ENCODE assay signal across 1 cellular context in the genomic region with DNA sequence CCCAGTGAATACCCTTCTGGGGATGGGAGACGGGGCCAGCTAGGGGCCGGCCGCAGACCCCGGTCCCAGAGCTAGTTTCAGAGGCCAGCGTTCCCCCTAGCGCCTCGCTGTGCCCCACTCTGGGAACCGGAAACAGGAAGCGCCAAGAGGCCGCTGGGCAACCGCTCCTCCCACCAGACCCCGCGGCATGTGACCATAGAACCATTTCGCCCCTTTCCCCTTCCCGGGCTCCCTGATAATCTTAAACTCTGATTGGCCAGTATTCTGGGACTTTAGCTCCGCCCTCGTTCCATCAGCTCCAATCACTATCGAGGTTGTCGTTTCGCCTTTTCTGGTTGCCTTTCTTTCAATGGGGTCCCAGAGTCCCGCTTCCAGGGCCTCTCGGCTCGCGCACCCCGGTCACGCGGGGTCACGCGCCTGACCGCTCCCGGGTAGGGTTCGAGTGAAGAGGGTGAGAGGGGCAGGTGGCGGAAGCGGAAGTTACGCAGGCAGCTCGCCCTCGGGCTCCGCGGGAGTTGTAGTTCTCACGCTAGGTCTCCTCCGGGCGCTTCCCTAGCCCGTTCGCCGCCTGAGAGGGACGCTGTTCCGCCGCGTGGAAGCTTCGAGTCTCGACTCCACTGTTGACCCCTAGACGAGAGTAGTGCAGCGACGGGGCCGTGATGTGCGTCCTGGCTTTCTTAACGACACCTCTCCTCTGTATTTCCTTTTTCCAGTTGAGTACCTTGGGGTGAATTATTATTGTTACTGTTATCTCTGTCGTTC.
TF ChIP-seq lines count a peak whose summit lies in the region.

A gene (minus strand): TSS at position 121 of the 762 bp plus-strand sequence. CDS start 3,241 bp downstream, outside the sequence.

TF ChIP-seq in HepG2, 621 proteins besides CTCF, POLR2A, EP300 and RAD21 (continued from another document and continues in another):
- TF ChIP-seq, protein P1, sequence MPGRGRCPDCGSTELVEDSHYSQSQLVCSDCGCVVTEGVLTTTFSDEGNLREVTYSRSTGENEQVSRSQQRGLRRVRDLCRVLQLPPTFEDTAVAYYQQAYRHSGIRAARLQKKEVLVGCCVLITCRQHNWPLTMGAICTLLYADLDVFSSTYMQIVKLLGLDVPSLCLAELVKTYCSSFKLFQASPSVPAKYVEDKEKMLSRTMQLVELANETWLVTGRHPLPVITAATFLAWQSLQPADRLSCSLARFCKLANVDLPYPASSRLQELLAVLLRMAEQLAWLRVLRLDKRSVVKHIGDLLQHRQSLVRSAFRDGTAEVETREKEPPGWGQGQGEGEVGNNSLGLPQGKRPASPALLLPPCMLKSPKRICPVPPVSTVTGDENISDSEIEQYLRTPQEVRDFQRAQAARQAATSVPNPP (CRISPR knock-in tag; IDR thresholded peaks at IDR 0.05) = peak; percentile 83; the same call in 1 of the 2 replicates
- TF ChIP-seq, protein P2, sequence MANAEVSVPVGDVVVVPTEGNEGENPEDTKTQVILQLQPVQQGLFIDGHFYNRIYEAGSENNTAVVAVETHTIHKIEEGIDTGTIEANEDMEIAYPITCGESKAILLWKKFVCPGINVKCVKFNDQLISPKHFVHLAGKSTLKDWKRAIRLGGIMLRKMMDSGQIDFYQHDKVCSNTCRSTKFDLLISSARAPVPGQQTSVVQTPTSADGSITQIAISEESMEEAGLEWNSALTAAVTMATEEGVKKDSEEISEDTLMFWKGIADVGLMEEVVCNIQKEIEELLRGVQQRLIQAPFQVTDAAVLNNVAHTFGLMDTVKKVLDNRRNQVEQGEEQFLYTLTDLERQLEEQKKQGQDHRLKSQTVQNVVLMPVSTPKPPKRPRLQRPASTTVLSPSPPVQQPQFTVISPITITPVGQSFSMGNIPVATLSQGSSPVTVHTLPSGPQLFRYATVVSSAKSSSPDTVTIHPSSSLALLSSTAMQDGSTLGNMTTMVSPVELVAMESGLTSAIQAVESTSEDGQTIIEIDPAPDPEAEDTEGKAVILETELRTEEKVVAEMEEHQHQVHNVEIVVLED (CRISPR knock-in tag; IDR thresholded peaks at IDR 0.05; ENCODE audit: borderline replicate concordance) = peak; percentile 78
- TF ChIP-seq, protein P3, sequence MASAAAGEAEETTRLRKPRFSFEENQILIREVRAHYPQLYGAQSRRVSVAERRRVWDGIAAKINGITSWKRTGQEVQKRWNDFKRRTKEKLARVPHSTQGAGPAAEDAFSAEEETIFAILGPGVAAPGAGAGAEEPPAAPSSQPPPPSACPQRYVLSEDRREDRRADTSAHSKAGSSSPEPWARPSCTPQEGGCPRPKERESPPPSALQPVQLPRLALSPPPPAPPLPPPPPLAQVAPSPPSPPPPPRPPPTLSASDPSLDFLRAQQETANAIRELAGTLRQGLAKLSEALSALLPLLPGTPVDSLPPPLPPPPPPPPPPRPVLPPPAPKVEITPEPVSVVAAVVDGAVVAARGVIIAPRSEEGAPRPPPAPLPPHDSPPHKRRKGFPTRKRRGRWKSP (CRISPR knock-in tag; IDR thresholded peaks at IDR 0.05) = peak; percentile 82
- TF ChIP-seq, protein P4, sequence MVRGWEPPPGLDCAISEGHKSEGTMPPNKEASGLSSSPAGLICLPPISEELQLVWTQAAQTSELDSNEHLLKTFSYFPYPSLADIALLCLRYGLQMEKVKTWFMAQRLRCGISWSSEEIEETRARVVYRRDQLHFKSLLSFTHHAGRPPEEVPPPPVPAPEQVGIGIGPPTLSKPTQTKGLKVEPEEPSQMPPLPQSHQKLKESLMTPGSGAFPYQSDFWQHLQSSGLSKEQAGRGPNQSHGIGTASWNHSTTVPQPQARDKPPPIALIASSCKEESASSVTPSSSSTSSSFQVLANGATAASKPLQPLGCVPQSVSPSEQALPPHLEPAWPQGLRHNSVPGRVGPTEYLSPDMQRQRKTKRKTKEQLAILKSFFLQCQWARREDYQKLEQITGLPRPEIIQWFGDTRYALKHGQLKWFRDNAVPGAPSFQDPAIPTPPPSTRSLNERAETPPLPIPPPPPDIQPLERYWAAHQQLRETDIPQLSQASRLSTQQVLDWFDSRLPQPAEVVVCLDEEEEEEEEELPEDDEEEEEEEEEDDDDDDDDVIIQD (CRISPR knock-in tag; IDR thresholded peaks at IDR 0.05; ENCODE audit: low read depth) = peak; percentile 78; the same call in 1 of the 2 replicates
- TF ChIP-seq ETV6 (CRISPR knock-in tag; conservative IDR thresholded peaks at IDR 0.05) (peak; percentile 22; the same call in 1 of the 2 replicates), JUN (CRISPR knock-in tag; IDR thresholded peaks at IDR 0.05) (no peak), ZNF160 (CRISPR knock-in tag; IDR thresholded peaks at IDR 0.05) (0 out of 2 replicates have a peak, but pooled peaks have one; percentile 66), NAIF1 (CRISPR knock-in tag; IDR thresholded peaks at IDR 0.05; ENCODE audit: borderline replicate concordance) (peak; percentile 75; the same call in 1 of the 2 replicates), ZNF724P (CRISPR knock-in tag; IDR thresholded peaks at IDR 0.05; ENCODE audit: borderline replicate concordance) (0 out of 2 replicates have a peak, but pooled peaks have one; percentile 21), SUZ12 (IDR thresholded peaks at IDR 0.05; ENCODE audit: low read depth, low read length) (peak; percentile 69), RBAK (CRISPR knock-in tag; IDR thresholded peaks at IDR 0.05) (0 out of 2 replicates have a peak, but pooled peaks have one; percentile 16), ISX (CRISPR knock-in tag; conservative IDR thresholded peaks at IDR 0.05) (0 out of 2 replicates have a peak, but pooled peaks have one; percentile 55), ZSCAN22 (CRISPR knock-in tag; IDR thresholded peaks at IDR 0.05) (0 out of 2 replicates have a peak, but pooled peaks have one; percentile 17), SAP130 (CRISPR knock-in tag; IDR thresholded peaks at IDR 0.05; ENCODE audit: low read depth) (peak; percentile 88), SETDB1 (CRISPR knock-in tag; IDR thresholded peaks at IDR 0.05; ENCODE audit: borderline replicate concordance) (no peak), ZKSCAN8 (CRISPR knock-in tag; IDR thresholded peaks at IDR 0.05; ENCODE audit: borderline replicate concordance) (no peak), ZFX (CRISPR knock-in tag; IDR thresholded peaks at IDR 0.05; ENCODE audit: low read depth) (peak; percentile 66), ZNF264 (CRISPR knock-in tag; IDR thresholded peaks at IDR 0.05) (peak; percentile 65; the same call in 1 of the 2 replicates), ZNF33B (CRISPR knock-in tag; IDR thresholded peaks at IDR 0.05) (peak; percentile 32; the same call in 1 of the 2 replicates), CREM (IDR thresholded peaks at IDR 0.05) (peak; percentile 98), CREM (CRISPR knock-in tag; IDR thresholded peaks at IDR 0.05) (peak; percentile 32; the same call in 1 of the 2 replicates), RCOR2 (CRISPR knock-in tag; IDR thresholded peaks at IDR 0.05) (peak; percentile 24; the same call in 1 of the 2 replicates), SMAD1 (CRISPR knock-in tag; IDR thresholded peaks at IDR 0.05; ENCODE audit: borderline replicate concordance, low read depth) (0 out of 2 replicates have a peak, but pooled peaks have one; percentile 83), AGO1 (IDR thresholded peaks at IDR 0.05; ENCODE audit: low read depth, low read length, poor library complexity, severe bottlenecking) (peak; percentile 68), TP53 (CRISPR knock-in tag; conservative IDR thresholded peaks at IDR 0.05) (no peak), NFYB (CRISPR knock-in tag; IDR thresholded peaks at IDR 0.05) (peak; percentile 72), ZNF12 (CRISPR knock-in tag; IDR thresholded peaks at IDR 0.05) (peak; percentile 64; the same call in 1 of the 2 replicates), HHEX (CRISPR knock-in tag; IDR thresholded peaks at IDR 0.05) (no peak), ZNF616 (CRISPR knock-in tag; IDR thresholded peaks at IDR 0.05; ENCODE audit: low read depth) (no peak; the same call in 1 of the 2 replicates), RARA (CRISPR knock-in tag; IDR thresholded peaks at IDR 0.05) (peak; percentile 59), REPIN1 (CRISPR knock-in tag; IDR thresholded peaks at IDR 0.05; ENCODE audit: borderline replicate concordance, low read depth) (peak; percentile 99), NFYC (CRISPR knock-in tag; IDR thresholded peaks at IDR 0.05) (peak; percentile 78), SOX5 (CRISPR knock-in tag; IDR thresholded peaks at IDR 0.05; ENCODE audit: borderline replicate concordance) (0 out of 2 replicates have a peak, but pooled peaks have one; percentile 53), TARDBP (CRISPR knock-in tag; IDR thresholded peaks at IDR 0.05) (peak; percentile 58; the same call in 1 of the 2 replicates), ATRX (CRISPR knock-in tag; IDR thresholded peaks at IDR 0.05; ENCODE audit: borderline replicate concordance) (no peak), FOXC1 (CRISPR knock-in tag; IDR thresholded peaks at IDR 0.05; ENCODE audit: borderline replicate concordance) (peak; percentile 46; the same call in 1 of the 2 replicates), AGO2 (optimal IDR thresholded peaks at IDR 0.05; ENCODE audit: low read depth, low read length) (no peak), NRL (CRISPR knock-in tag; IDR thresholded peaks at IDR 0.05; ENCODE audit: borderline replicate concordance) (peak; percentile 34), ZNF10 (CRISPR knock-in tag; IDR thresholded peaks at IDR 0.05; ENCODE audit: borderline replicate concordance, low read depth) (no peak)
- TF ChIP-seq, protein P5, sequence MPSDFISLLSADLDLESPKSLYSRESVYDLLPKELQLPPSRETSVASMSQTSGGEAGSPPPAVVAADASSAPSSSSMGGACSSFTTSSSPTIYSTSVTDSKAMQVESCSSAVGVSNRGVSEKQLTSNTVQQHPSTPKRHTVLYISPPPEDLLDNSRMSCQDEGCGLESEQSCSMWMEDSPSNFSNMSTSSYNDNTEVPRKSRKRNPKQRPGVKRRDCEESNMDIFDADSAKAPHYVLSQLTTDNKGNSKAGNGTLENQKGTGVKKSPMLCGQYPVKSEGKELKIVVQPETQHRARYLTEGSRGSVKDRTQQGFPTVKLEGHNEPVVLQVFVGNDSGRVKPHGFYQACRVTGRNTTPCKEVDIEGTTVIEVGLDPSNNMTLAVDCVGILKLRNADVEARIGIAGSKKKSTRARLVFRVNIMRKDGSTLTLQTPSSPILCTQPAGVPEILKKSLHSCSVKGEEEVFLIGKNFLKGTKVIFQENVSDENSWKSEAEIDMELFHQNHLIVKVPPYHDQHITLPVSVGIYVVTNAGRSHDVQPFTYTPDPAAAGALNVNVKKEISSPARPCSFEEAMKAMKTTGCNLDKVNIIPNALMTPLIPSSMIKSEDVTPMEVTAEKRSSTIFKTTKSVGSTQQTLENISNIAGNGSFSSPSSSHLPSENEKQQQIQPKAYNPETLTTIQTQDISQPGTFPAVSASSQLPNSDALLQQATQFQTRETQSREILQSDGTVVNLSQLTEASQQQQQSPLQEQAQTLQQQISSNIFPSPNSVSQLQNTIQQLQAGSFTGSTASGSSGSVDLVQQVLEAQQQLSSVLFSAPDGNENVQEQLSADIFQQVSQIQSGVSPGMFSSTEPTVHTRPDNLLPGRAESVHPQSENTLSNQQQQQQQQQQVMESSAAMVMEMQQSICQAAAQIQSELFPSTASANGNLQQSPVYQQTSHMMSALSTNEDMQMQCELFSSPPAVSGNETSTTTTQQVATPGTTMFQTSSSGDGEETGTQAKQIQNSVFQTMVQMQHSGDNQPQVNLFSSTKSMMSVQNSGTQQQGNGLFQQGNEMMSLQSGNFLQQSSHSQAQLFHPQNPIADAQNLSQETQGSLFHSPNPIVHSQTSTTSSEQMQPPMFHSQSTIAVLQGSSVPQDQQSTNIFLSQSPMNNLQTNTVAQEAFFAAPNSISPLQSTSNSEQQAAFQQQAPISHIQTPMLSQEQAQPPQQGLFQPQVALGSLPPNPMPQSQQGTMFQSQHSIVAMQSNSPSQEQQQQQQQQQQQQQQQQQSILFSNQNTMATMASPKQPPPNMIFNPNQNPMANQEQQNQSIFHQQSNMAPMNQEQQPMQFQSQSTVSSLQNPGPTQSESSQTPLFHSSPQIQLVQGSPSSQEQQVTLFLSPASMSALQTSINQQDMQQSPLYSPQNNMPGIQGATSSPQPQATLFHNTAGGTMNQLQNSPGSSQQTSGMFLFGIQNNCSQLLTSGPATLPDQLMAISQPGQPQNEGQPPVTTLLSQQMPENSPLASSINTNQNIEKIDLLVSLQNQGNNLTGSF (CRISPR knock-in tag; IDR thresholded peaks at IDR 0.05) = peak; percentile 92; the same call in 1 of the 2 replicates
- TF ChIP-seq, protein P6, sequence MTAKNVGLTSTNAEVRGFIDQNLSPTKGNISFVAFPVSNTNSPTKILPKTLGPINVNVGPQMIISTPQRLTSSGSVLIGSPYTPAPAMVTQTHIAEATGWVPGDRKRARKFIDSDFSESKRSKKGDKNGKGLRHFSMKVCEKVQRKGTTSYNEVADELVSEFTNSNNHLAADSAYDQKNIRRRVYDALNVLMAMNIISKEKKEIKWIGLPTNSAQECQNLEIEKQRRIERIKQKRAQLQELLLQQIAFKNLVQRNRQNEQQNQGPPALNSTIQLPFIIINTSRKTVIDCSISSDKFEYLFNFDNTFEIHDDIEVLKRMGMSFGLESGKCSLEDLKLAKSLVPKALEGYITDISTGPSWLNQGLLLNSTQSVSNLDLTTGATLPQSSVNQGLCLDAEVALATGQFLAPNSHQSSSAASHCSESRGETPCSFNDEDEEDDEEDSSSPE (CRISPR knock-in tag; IDR thresholded peaks at IDR 0.05) = peak; percentile 71; the same call in 1 of the 2 replicates
- TF ChIP-seq, protein P7, sequence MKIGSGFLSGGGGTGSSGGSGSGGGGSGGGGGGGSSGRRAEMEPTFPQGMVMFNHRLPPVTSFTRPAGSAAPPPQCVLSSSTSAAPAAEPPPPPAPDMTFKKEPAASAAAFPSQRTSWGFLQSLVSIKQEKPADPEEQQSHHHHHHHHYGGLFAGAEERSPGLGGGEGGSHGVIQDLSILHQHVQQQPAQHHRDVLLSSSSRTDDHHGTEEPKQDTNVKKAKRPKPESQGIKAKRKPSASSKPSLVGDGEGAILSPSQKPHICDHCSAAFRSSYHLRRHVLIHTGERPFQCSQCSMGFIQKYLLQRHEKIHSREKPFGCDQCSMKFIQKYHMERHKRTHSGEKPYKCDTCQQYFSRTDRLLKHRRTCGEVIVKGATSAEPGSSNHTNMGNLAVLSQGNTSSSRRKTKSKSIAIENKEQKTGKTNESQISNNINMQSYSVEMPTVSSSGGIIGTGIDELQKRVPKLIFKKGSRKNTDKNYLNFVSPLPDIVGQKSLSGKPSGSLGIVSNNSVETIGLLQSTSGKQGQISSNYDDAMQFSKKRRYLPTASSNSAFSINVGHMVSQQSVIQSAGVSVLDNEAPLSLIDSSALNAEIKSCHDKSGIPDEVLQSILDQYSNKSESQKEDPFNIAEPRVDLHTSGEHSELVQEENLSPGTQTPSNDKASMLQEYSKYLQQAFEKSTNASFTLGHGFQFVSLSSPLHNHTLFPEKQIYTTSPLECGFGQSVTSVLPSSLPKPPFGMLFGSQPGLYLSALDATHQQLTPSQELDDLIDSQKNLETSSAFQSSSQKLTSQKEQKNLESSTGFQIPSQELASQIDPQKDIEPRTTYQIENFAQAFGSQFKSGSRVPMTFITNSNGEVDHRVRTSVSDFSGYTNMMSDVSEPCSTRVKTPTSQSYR (CRISPR knock-in tag; IDR thresholded peaks at IDR 0.05; ENCODE audit: borderline replicate concordance) = no peak
- TF ChIP-seq, protein P8, sequence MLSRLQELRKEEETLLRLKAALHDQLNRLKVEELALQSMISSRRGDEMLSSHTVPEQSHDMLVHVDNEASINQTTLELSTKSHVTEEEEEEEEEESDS (CRISPR knock-in tag; IDR thresholded peaks at IDR 0.05; ENCODE audit: borderline replicate concordance) = no peak
- TF ChIP-seq, protein P9, sequence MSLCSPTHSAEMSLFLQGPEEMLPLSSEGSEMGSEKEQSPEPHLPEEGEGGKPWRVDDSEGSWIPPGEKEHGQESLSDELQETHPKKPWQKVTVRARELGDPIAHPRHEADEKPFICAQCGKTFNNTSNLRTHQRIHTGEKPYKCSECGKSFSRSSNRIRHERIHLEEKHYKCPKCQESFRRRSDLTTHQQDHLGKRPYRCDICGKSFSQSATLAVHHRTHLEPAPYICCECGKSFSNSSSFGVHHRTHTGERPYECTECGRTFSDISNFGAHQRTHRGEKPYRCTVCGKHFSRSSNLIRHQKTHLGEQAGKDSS (CRISPR knock-in tag; IDR thresholded peaks at IDR 0.05; ENCODE audit: borderline replicate concordance, low read depth) = no peak; the same call in 1 of the 2 replicates
